8 cellular contexts compared by ENCODE assay signal in the genomic region with DNA sequence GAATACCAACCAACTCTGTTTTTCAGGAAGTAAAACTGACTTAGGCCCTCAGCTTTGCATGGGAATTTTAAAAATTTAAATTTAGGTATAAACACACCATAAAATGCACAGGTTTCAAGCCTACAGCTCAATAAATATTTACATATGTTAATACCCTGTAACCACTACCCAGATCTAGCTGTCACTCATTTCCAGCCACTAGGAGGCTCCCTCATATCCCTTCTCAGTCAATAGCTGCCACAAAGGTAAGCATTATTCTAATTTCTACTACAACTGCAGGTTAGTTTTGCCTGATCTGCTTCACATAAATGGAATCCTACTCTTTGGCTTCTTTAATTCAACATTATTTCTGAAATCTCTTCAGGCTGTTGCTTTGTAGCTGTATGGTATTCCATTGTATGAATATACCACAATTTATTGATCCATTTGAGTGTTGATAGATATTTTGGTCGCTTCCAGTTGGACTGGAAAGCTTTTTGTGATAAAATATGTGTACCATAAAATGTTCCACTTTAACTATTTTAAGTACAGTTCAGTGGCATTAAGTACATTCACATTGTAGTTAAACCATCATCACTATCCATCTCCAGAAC. TPM values are rescaled to one million over a fixed set of nuclear protein-coding genes. Genes with fewer than 3 reads are reported as not detected.
A peak's percentile ranks its signal among the peaks of the same experiment; 100 is the strongest.
DNase-seq lines count a peak whose midpoint lies in the region; ATAC-seq and TF ChIP-seq lines count a peak whose summit lies in the region.

No MANE protein-coding gene starts in this region.

- H3K23me2 ChIP-seq in H9 (ENCODE audit: insufficient read length, low read depth, low read length, poor library complexity, severe bottlenecking), result no peaks in the 10 kb centered on the region

- DNase-seq in ELR (ENCODE audit: low read depth) (peak; percentile 2), H9 (peak; percentile 33), PC-3 (peak; percentile 3), iris pigment epithelial cell (ENCODE audit: low read depth) (peak; percentile 30), T1000 (lab: John Stamatoyannopoulos, UW) (no peak), NCI-H226 (no peak)
- no peak for DNase-seq in T-helper 2 cell treated with Interferon-gamma antibody and Interleukin-4, amounts not matched to agents 5 μg/mL and 100 μg/mL, for 36 hours (ENCODE audit: low spot score)

- no peak overlapping the region for H4K5ac ChIP-seq in H9 (ENCODE audit: insufficient read length, low read depth, low read length)

- POLR2A ChIA-PET in PC-3 (lab: Charles Lee; ENCODE audit: unreplicated experiment), result no interaction called here

- no TSS peak for BruUV-seq in PC-3 (replicated peaks; lab: Mats Ljungman, UMichigan)

- H3K27me3 Mint-ChIP-seq in H9 (ENCODE audit: low read depth), result no peaks in the 10 kb centered on the region
- H3K27me3 Mint-ChIP-seq in T-helper 2 cell treated with Interferon-gamma antibody and Interleukin-4, amounts not matched to agents 5 μg/mL and 100 μg/mL, for 36 hours (ENCODE audit: low read depth), result no peaks in the 10 kb centered on the region

- H4K8ac ChIP-seq in H9 (replicated peaks; ENCODE audit: insufficient read length, low read depth, low read length), result no peak overlapping the region

- H3K23ac ChIP-seq in H9 (ENCODE audit: insufficient read length, low read depth, low read length), result no peak overlapping the region

- H3K18ac ChIP-seq in H9 (ENCODE audit: insufficient read length, low read depth, low read length), result no peak overlapping the region

- H3K36me3 Mint-ChIP-seq in H9 (ENCODE audit: insufficient read depth in 1 of 3, low read depth in 3 of 3), result no peaks in the 10 kb centered on the region
- H3K36me3 Mint-ChIP-seq in T-helper 2 cell treated with Interferon-gamma antibody and Interleukin-4, amounts not matched to agents 5 μg/mL and 100 μg/mL, for 36 hours (ENCODE audit: low read depth), result no peaks in the 10 kb centered on the region

- no peak overlapping the region for H3K4me2 ChIP-seq in H9 (ENCODE audit: insufficient read depth, insufficient read length, low read length)
- H3K4me2 ChIP-seq in PC-3 (ENCODE audit: low read length), result no peak overlapping the region

- H2AFZ ChIP-seq in H9 (ENCODE audit: low read length), result no peak overlapping the region
- no peak overlapping the region for H2AFZ ChIP-seq in PC-3 (ENCODE audit: low read length)

- H3K56ac ChIP-seq in H9 (ENCODE audit: insufficient read length, low read depth, low read length), result no peak overlapping the region

- TF ChIP-seq CTCF in H9 (conservative IDR thresholded peaks at IDR 0.05) (peak; percentile 77), PC-3 (conservative IDR thresholded peaks at IDR 0.05; ENCODE audit: low read depth, low read length) (peak; percentile 47)

- H3K4me3 Mint-ChIP-seq in H9, result no peak overlapping the region
- no peak overlapping the region for H3K4me3 Mint-ChIP-seq in T-helper 2 cell treated with Interferon-gamma antibody and Interleukin-4, amounts not matched to agents 5 μg/mL and 100 μg/mL, for 36 hours

- H3F3A ChIP-seq in PC-3 (ENCODE audit: low read length, unreplicated experiment), result no peaks in the 10 kb centered on the region

- H3K9me3 Mint-ChIP-seq in H9, result no peaks in the 10 kb centered on the region
- peaks cover 3% of the 10 kb centered on the region for H3K9me3 Mint-ChIP-seq in T-helper 2 cell treated with Interferon-gamma antibody and Interleukin-4, amounts not matched to agents 5 μg/mL and 100 μg/mL, for 36 hours

- no peaks in the 10 kb centered on the region for H4K20me1 ChIP-seq in H9 (ENCODE audit: control insufficient read depth, insufficient read depth, insufficient read length)
- no peaks in the 10 kb centered on the region for H4K20me1 ChIP-seq in PC-3 (ENCODE audit: low read length)

- H3K4me1 ChIP-seq in H9 (ENCODE audit: insufficient read depth, low read length), result no peaks in the 10 kb centered on the region
- no peaks in the 10 kb centered on the region for H3K4me1 ChIP-seq in PC-3 (ENCODE audit: insufficient read depth, low read length)

- no peak overlapping the region for H3K4ac ChIP-seq in H9 (ENCODE audit: low read depth, low read length)

- no peak overlapping the region for H3K27ac Mint-ChIP-seq in H9
- H3K27ac Mint-ChIP-seq in T-helper 2 cell treated with Interferon-gamma antibody and Interleukin-4, amounts not matched to agents 5 μg/mL and 100 μg/mL, for 36 hours, result no peak overlapping the region

- H3K9me2 ChIP-seq in PC-3 (replicated peaks; ENCODE audit: low read length), result no peaks in the 10 kb centered on the region

- H3K9ac ChIP-seq in H9 (ENCODE audit: extremely low read depth, insufficient read length, low read length) (no peak overlapping the region), PC-3 (ENCODE audit: low read length) (no peak overlapping the region)

- intact Hi-C loops in PC-3 (cut with micrococcal nuclease), result no loop called here

- no peak overlapping the region for H2BK5ac ChIP-seq in H9 (ENCODE audit: insufficient read length, low read length)

- no peak overlapping the region for H4K91ac ChIP-seq in H9 (ENCODE audit: insufficient read length, low read depth, low read length)

- H3K79me1 ChIP-seq in H9 (ENCODE audit: insufficient read depth, low read depth, low read length, poor library complexity, severe bottlenecking), result no peaks in the 10 kb centered on the region

- no peak overlapping the region for H3K14ac ChIP-seq in H9 (ENCODE audit: insufficient read depth, low read length)

- H3K79me2 ChIP-seq in H9 (ENCODE audit: insufficient read depth, low read length) (no peaks in the 10 kb centered on the region), PC-3 (ENCODE audit: low read length) (no peaks in the 10 kb centered on the region)

- no peak overlapping the region for H2AK5ac ChIP-seq in H9 (ENCODE audit: insufficient read length, low read length)

- H3T11ph ChIP-seq in H9 (ENCODE audit: low read length), result no peak overlapping the region

- H2BK12ac ChIP-seq in H9 (ENCODE audit: insufficient read length, low read depth, low read length), result no peak overlapping the region

- H2BK15ac ChIP-seq in H9 (ENCODE audit: low read depth, low read length), result no peak overlapping the region

- CTCF ChIA-PET in PC-3 (lab: Charles Lee), result no interaction called here

- no peak overlapping the region for H2BK120ac ChIP-seq in H9 (ENCODE audit: low read depth, low read length, poor library complexity, severe bottlenecking)

- H3K27me3 ChIP-seq in H9 (ENCODE audit: insufficient read depth, low read length) (no peaks in the 10 kb centered on the region), PC-3 (ENCODE audit: low read length) (no peaks in the 10 kb centered on the region)

- no CpG with 5 or more reads among the region's 1 CpG for WGBS in H9 (ENCODE audit: extremely low coverage, insufficient read length, low lambda C conversion rate)

- H3K36me3 ChIP-seq in PC-3 (ENCODE audit: low read depth, low read length), result no peaks in the 10 kb centered on the region

- no peak overlapping the region for H3K4me3 ChIP-seq in PC-3 (ENCODE audit: low read length)

- H3K9me3 ChIP-seq in H9 (ENCODE audit: control insufficient read depth, low read depth, low read length), result no peaks in the 10 kb centered on the region
- H3K9me3 ChIP-seq in PC-3 (ENCODE audit: low read length), result no peaks in the 10 kb centered on the region

- H2BK20ac ChIP-seq in H9 (ENCODE audit: low read depth, low read length, poor library complexity, severe bottlenecking), result no peak overlapping the region

- ATAC-seq in PC-3 (no peak), HG03571 (IDR thresholded peaks at IDR 0.05; ENCODE audit: unreplicated experiment) (no peak)

- H3K4me1 Mint-ChIP-seq in H9, result peaks cover 2 to 7% of the 10 kb centered on the region in 2 experiments; a peak in 3 of 4 replicates
- H3K4me1 Mint-ChIP-seq in T-helper 2 cell treated with Interferon-gamma antibody and Interleukin-4, amounts not matched to agents 5 μg/mL and 100 μg/mL, for 36 hours (ENCODE audit: low read depth), result no peaks in the 10 kb centered on the region

- H3K27ac ChIP-seq in H9 (ENCODE audit: insufficient read length, low read depth, low read length) (no peak overlapping the region), PC-3 (ENCODE audit: low read length) (no peak overlapping the region)

RNA-seq across cellular contexts. Expression of a gene that starts 32.5 kb away (rescaled TPM):
- 0.26 and 0.55 TPM in 2 replicates for total RNA-seq in H9 (2021)
- not detected in 2 replicates for total RNA-seq in PC-3 (2014; rRNA removed)

Comparison
In these comparisons a context has a peak if more than half of its experiments do, and no peak if none do; other contexts are left out.
1. DNase-seq: peak in ELR (single experiment), H9 (single experiment), PC-3 (single experiment) and iris pigment epithelial cell (single experiment); none in T1000 (single experiment), T-helper 2 cell treated with Interferon-gamma antibody and Interleukin-4, amounts not matched to agents 5 μg/mL and 100 μg/mL, for 36 hours (single experiment) and NCI-H226 (single experiment).